ENCODE assay signal across 8 cellular contexts in genomic region chr15:63832620-63833245, GRCh38. TPM values are rescaled to one million over a fixed set of nuclear protein-coding genes. Genes with fewer than 3 reads are reported as not detected.
DNase-seq lines count a peak whose midpoint lies in the region; ATAC-seq and TF ChIP-seq lines count a peak whose summit lies in the region.

No MANE protein-coding gene starts in this region.

- peak overlapping the region; percentile 96 for H3K4me3 ChIP-seq in GM12865 (ENCODE audit: low read depth, low read length)
- peak overlapping the region; percentile 58 to 93 (median 82) for H3K4me3 ChIP-seq in skin epidermis

- intact Hi-C loops in left cardiac atrium (cut with DNase I) = loop anchor here in 1 of 2 donors (5.0 kb wide), 1 partner anchor 60 kb away; no protein-coding TSS in a partner anchor

- peak overlapping the region in 19 of 21 experiments; percentile 69 to 99 (median 95) for H3K27ac ChIP-seq in skin epidermis

- CTCF ChIA-PET in activated CD8-positive, alpha-beta T cell treated with anti-CD3 and anti-CD28 coated beads, Interleukin-2, amount 10 ng/mL, durations not matched to agents 7 days and 5 days (lab: Charles Lee) = interaction anchor here (1.1 to 2.3 kb wide), 11 partner anchors 10 to 261 kb away, joined by 3 to 17 read pairs (median 5); partner anchors contain the start of gene CIAO2A

- peaks cover 8% of the 10 kb centered on the region for H3K36me3 Mint-ChIP-seq in activated CD8-positive, alpha-beta T cell treated with anti-CD3 and anti-CD28 coated beads, Interleukin-2, amount 10 ng/mL, durations not matched to agents 7 days and 5 days (ENCODE audit: low read depth)

- peak; percentile 33 for DNase-seq in GM12865 (ENCODE audit: low read depth)
- peak; percentile 39 for DNase-seq in activated CD8-positive, alpha-beta T cell treated with anti-CD3 and anti-CD28 coated beads, Interleukin-2, amount 10 ng/mL, durations not matched to agents 7 days and 5 days
- no peak for DNase-seq in left cardiac atrium
- DNase-seq in activated CD4-positive, CD25-positive, alpha-beta regulatory T cell (lab: John Stamatoyannopoulos, UW) = no peak
- no peak for DNase-seq in NK-92 treated with Interleukin-12 subunit alpha and Interleukin-12 subunit beta, amount 100 ng/mL, for 24 hours (lab: John Stamatoyannopoulos, UW)
- DNase-seq in HUDEP-2 (lab: John Stamatoyannopoulos, UW; ENCODE audit: unreplicated experiment in 76 of 76) = no peak

- peaks cover 46% of the 10 kb centered on the region for H3K4me1 Mint-ChIP-seq in activated CD8-positive, alpha-beta T cell treated with anti-CD3 and anti-CD28 coated beads, Interleukin-2, amount 10 ng/mL, durations not matched to agents 7 days and 5 days (ENCODE audit: low read depth)

- H3K27me3 Mint-ChIP-seq in activated CD8-positive, alpha-beta T cell treated with anti-CD3 and anti-CD28 coated beads, Interleukin-2, amount 10 ng/mL, durations not matched to agents 7 days and 5 days (ENCODE audit: low read depth) = peaks cover 4% of the 10 kb centered on the region

- POLR2A ChIA-PET in activated CD8-positive, alpha-beta T cell treated with anti-CD3 and anti-CD28 coated beads, Interleukin-2, amount 10 ng/mL, durations not matched to agents 7 days and 5 days (lab: Charles Lee) = interaction anchor here (0.6 to 1.3 kb wide), 9 partner anchors 10 to 264 kb away, joined by 3 to 7 read pairs (median 3); no protein-coding TSS in a partner anchor

- no peaks in the 10 kb centered on the region for H3K9me3 Mint-ChIP-seq in activated CD8-positive, alpha-beta T cell treated with anti-CD3 and anti-CD28 coated beads, Interleukin-2, amount 10 ng/mL, durations not matched to agents 7 days and 5 days (ENCODE audit: insufficient read depth)

- no peak for TF ChIP-seq CTCF in GM12865 (IDR thresholded peaks at IDR 0.05; ENCODE audit: insufficient read depth, low read depth, low read length, missing control alignments)

- ATAC-seq in HG03097 (IDR thresholded peaks at IDR 0.05; ENCODE audit: low FRiP score, unreplicated experiment) (peak; percentile 12), left cardiac atrium (peak; percentile 14 to 25)
- ATAC-seq in activated CD8-positive, alpha-beta T cell treated with anti-CD3 and anti-CD28 coated beads, Interleukin-2, amount 10 ng/mL, durations not matched to agents 7 days and 5 days = peak; percentile 3

- H3K4me3 Mint-ChIP-seq in activated CD8-positive, alpha-beta T cell treated with anti-CD3 and anti-CD28 coated beads, Interleukin-2, amount 10 ng/mL, durations not matched to agents 7 days and 5 days = peak overlapping the region; percentile 88

- peak overlapping the region; percentile 84 for H3K27ac Mint-ChIP-seq in activated CD8-positive, alpha-beta T cell treated with anti-CD3 and anti-CD28 coated beads, Interleukin-2, amount 10 ng/mL, durations not matched to agents 7 days and 5 days

RNA-seq across cellular contexts. Expression of gene HERC1, which starts 1.0 kb away (rescaled TPM):
- total RNA-seq in activated CD8-positive, alpha-beta T cell treated with anti-CD3 and anti-CD28 coated beads, Interleukin-2, amount 10 ng/mL, durations not matched to agents 7 days and 5 days = 10 to 100 TPM; 89.8 to 96.0 TPM
- 10 to 100 TPM; 78.6 to 84.1 TPM for total RNA-seq in left cardiac atrium

Comparison
In these comparisons a context has a peak if more than half of its experiments do, and no peak if none do; other contexts are left out.
1. DNase-seq: peak in GM12865 (single experiment) and activated CD8-positive, alpha-beta T cell treated with anti-CD3 and anti-CD28 coated beads, Interleukin-2, amount 10 ng/mL, durations not matched to agents 7 days and 5 days (single experiment); none in left cardiac atrium (single experiment), activated CD4-positive, CD25-positive, alpha-beta regulatory T cell (0 of 4), NK-92 treated with Interleukin-12 subunit alpha and Interleukin-12 subunit beta, amount 100 ng/mL, for 24 hours (single experiment) and HUDEP-2 (0 of 76).
2. Peak in every context shown above with its lines, with median percentiles within 50 percentile points of each other: ATAC-seq.